22 cellular contexts compared by ENCODE assay signal in genomic region chr2:192390401-192390800, GRCh38.
"Had no signal": no experiment of that assay in that cellular context is flagged by ENCODE, and none has a peak within 500 bp of the region (broad histone marks: within the 10 kb centered on the region; RNA-seq: fewer than 3 reads in every experiment).

No MANE protein-coding gene starts in this region.

- H3K27ac ChIP-seq: epithelial cell of prostate, lower lobe of right lung, parathyroid adenoma, transverse colon, uterus, WERI-Rb-1 had no signal

- H2AFZ ChIP-seq: parathyroid adenoma had no signal

- H3K9ac ChIP-seq: parathyroid adenoma had no signal

- H3K4me3 ChIP-seq: lower lobe of right lung, transverse colon, uterus had no signal

- H3K27me3 ChIP-seq: transverse colon, uterus had no signal

- H3K4me1 ChIP-seq: lower lobe of right lung, parathyroid adenoma, transverse colon, uterus had no signal

- H3K36me3 ChIP-seq: lower lobe of right lung, transverse colon, uterus, WERI-Rb-1 had no signal

- ATAC-seq: activated CD8-positive, alpha-beta T cell treated with anti-CD3 and anti-CD28 coated beads, Interleukin-2, amount 10 ng/mL, durations not matched to agents 7 days and 5 days; left lobe of liver; lower lobe of right lung; sciatic nerve; stimulated activated naive B cell treated with anti-CD40 and anti-IgM and Interleukin-4, amounts not matched to agents 10 μg/mL and 1 μg/mL and 100 μg/mL, for 72 hours had no signal

- H3K79me2 ChIP-seq: parathyroid adenoma had no signal

- FAIRE-seq: kidney had no signal

- H3K9me3 ChIP-seq: lower lobe of right lung, transverse colon, uterus had no signal

- DNase-seq: activated CD4-positive, alpha-beta T cell treated with anti-CD3 and anti-CD28 coated beads, Interleukin-2, amount 10 ng/mL, durations not matched to agents 7 days and 5 days; activated CD4-positive, CD25-positive, alpha-beta regulatory T cell treated with anti-CD3 and anti-CD28 coated beads, Interleukin-2, amount 50 U/mL, for 72 hours; activated CD8-positive, alpha-beta T cell treated with anti-CD3 and anti-CD28 coated beads, Interleukin-2, amount 10 ng/mL, durations not matched to agents 7 days and 5 days; activated gamma-delta T cell; aorta; cortex of kidney; endodermal cell; foreskin fibroblast; kidney; lower lobe of right lung; naive B cell; nucleus accumbens; stimulated activated CD4-positive, alpha-beta T cell treated with anti-CD3 and anti-CD28 coated beads, Interleukin-2, amount 100 ng/mL, for 48 hours; stimulated activated CD8-positive, alpha-beta memory T cell treated with anti-CD3 and anti-CD28 coated beads, Interleukin-4, amount 100 ng/mL, for 48 hours; stimulated activated naive B cell treated with anti-CD40 and anti-IgM and Interleukin-4, amounts not matched to agents 10 μg/mL and 1 μg/mL and 100 μg/mL, for 72 hours; transverse colon; uterus; WERI-Rb-1 had no signal
